In genomic region chr3:47398218-47398617, GRCh38 we compare ENCODE assay signal across 17 cellular contexts.
"Had no signal": no experiment of that assay in that cellular context is flagged by ENCODE, and none has a peak within 500 bp of the region (broad histone marks: within the 10 kb centered on the region; RNA-seq: fewer than 3 reads in every experiment).

No MANE protein-coding gene starts in this region.

- FAIRE-seq: small intestine, TTC549 had no signal

- H3K9me3 ChIP-seq: right atrium auricular region had no signal

- H3K27me3 ChIP-seq: right atrium auricular region had no signal

- H3K4me3 ChIP-seq: lung, right atrium auricular region had no signal

- DNase-seq: activated CD4-positive, alpha-beta T cell treated with anti-CD3 and anti-CD28 coated beads, Interleukin-2, amount 10 ng/mL, durations not matched to agents 7 days and 5 days; activated CD8-positive, alpha-beta memory T cell treated with anti-CD3 and anti-CD28 coated beads, Interleukin-2, amount 50 U/mL, for 48 hours; activated gamma-delta T cell treated with Interleukin-2 at 50 U/mL for 16 hours; activated T-cell treated with anti-CD3 and anti-CD28 coated beads, Interleukin-2, amount 50 U/mL, for 72 hours; dermis blood vessel endothelial cell; foreskin melanocyte; head of caudate nucleus; left colon; nephron progenitor cell; occipital lobe; small intestine; stimulated activated CD4-positive, alpha-beta T cell treated with anti-CD3 and anti-CD28 coated beads, Interleukin-4, amount 100 ng/mL, for 24 hours; stimulated activated naive CD4-positive, alpha-beta T cell; substantia nigra had no signal

- H3K27ac ChIP-seq: right atrium auricular region had no signal

- ATAC-seq: activated T-cell treated with anti-CD3 and anti-CD28 coated beads, Interleukin-2, amount 50 U/mL, for 72 hours; left colon had no signal
